ENCODE assay signal across 21 cellular contexts in genomic region chr6:167583412-167583811, GRCh38.
"Had no signal": no experiment of that assay in that cellular context is flagged by ENCODE, and none has a peak within 500 bp of the region (broad histone marks: within the 10 kb centered on the region; RNA-seq: fewer than 3 reads in every experiment).

No MANE protein-coding gene starts in this region.

- H3K4me3 ChIP-seq: colonic mucosa, coronary artery, dorsolateral prefrontal cortex, esophagus muscularis mucosa, esophagus squamous epithelium, gastroesophageal sphincter, heart left ventricle, heart right ventricle had no signal

- H3K27ac ChIP-seq: colonic mucosa, coronary artery, dorsolateral prefrontal cortex, epithelial cell of prostate, esophagus muscularis mucosa, esophagus squamous epithelium, foreskin keratinocyte, gastrocnemius medialis, gastroesophageal sphincter, heart left ventricle, heart right ventricle had no signal

- H3K36me3 ChIP-seq: colonic mucosa, esophagus muscularis mucosa, esophagus squamous epithelium, gastrocnemius medialis, gastroesophageal sphincter, heart left ventricle, heart right ventricle had no signal

- DNase-seq: colonic mucosa; dermis blood vessel endothelial cell; dorsolateral prefrontal cortex; effector CD4-positive, alpha-beta T cell; effector CD8-positive, alpha-beta T cell; effector memory CD4-positive, alpha-beta T cell; effector memory CD8-positive, alpha-beta T cell; endodermal cell; erythroblast; esophagus squamous epithelium; foreskin fibroblast; foreskin keratinocyte; foreskin melanocyte; gastrocnemius medialis; glutamatergic neuron; heart left ventricle; heart right ventricle had no signal

- H3K4me1 ChIP-seq: colonic mucosa, esophagus muscularis mucosa, foreskin keratinocyte, gastrocnemius medialis, gastroesophageal sphincter had no signal

- H3K9me3 ChIP-seq: colonic mucosa, gastrocnemius medialis had no signal
